In genomic region chr17:78780335-78780734, GRCh38 we compare ENCODE assay signal across 1 cellular context.
A peak's percentile ranks its signal among the peaks of the same experiment; 100 is the strongest.
TF ChIP-seq lines count a peak whose summit lies in the region.

No MANE protein-coding gene starts in this region.

TF ChIP-seq in HepG2, 621 proteins besides CTCF, POLR2A, EP300 and RAD21 (continues in another document):
- TF ChIP-seq IRF1 (CRISPR knock-in tag; IDR thresholded peaks at IDR 0.05; ENCODE audit: low read depth) (no peak), ZFP41 (CRISPR knock-in tag; IDR thresholded peaks at IDR 0.05; ENCODE audit: borderline replicate concordance) (no peak), SETDB1 (CRISPR knock-in tag; IDR thresholded peaks at IDR 0.05; ENCODE audit: borderline replicate concordance) (no peak), ZSCAN9 (CRISPR knock-in tag; IDR thresholded peaks at IDR 0.05; ENCODE audit: borderline replicate concordance) (no peak), STAT6 (CRISPR knock-in tag; IDR thresholded peaks at IDR 0.05; ENCODE audit: borderline replicate concordance) (no peak), HNRNPK (IDR thresholded peaks at IDR 0.05; ENCODE audit: low read depth, low read length, poor library complexity, severe bottlenecking) (no peak), ZNF274 (CRISPR knock-in tag; IDR thresholded peaks at IDR 0.05) (0 out of 2 replicates have a peak, but pooled peaks have one; percentile 20), SMYD3 (CRISPR knock-in tag; IDR thresholded peaks at IDR 0.05) (no peak), PRDM4 (CRISPR knock-in tag; IDR thresholded peaks at IDR 0.05; ENCODE audit: borderline replicate concordance) (no peak), ZNF20 (CRISPR knock-in tag; IDR thresholded peaks at IDR 0.05) (no peak), UBTF (CRISPR knock-in tag; IDR thresholded peaks at IDR 0.05) (peak; percentile 7; the same call in 1 of the 2 replicates), ZNF7 (CRISPR knock-in tag; IDR thresholded peaks at IDR 0.05) (no peak), AHDC1 (CRISPR knock-in tag; IDR thresholded peaks at IDR 0.05; ENCODE audit: borderline replicate concordance) (no peak), KDM4B (CRISPR knock-in tag; IDR thresholded peaks at IDR 0.05) (no peak), SIN3A (IDR thresholded peaks at IDR 0.05; ENCODE audit: borderline replicate concordance, low read depth, low read length) (no peak), HNRNPLL (IDR thresholded peaks at IDR 0.05; ENCODE audit: low read depth, low read length, poor library complexity, severe bottlenecking) (no peak), KDM5B (CRISPR knock-in tag; IDR thresholded peaks at IDR 0.05; ENCODE audit: borderline replicate concordance) (no peak), ZC3H13 (CRISPR knock-in tag; IDR thresholded peaks at IDR 0.05) (no peak), ZNF556 (CRISPR knock-in tag; IDR thresholded peaks at IDR 0.05; ENCODE audit: borderline replicate concordance) (no peak), TRAFD1 (CRISPR knock-in tag; IDR thresholded peaks at IDR 0.05; ENCODE audit: borderline replicate concordance) (no peak), ZMYM3 (CRISPR knock-in tag; IDR thresholded peaks at IDR 0.05) (no peak), RORA (CRISPR knock-in tag; IDR thresholded peaks at IDR 0.05) (no peak), CBFB (CRISPR knock-in tag; IDR thresholded peaks at IDR 0.05) (no peak), ZNF430 (CRISPR knock-in tag; IDR thresholded peaks at IDR 0.05) (no peak), SOX5 (CRISPR knock-in tag; IDR thresholded peaks at IDR 0.05; ENCODE audit: borderline replicate concordance) (no peak), MED8 (CRISPR knock-in tag; IDR thresholded peaks at IDR 0.05; ENCODE audit: insufficient replicate concordance) (no peak), NFIB (CRISPR knock-in tag; IDR thresholded peaks at IDR 0.05; ENCODE audit: borderline replicate concordance) (no peak), RBAK (CRISPR knock-in tag; IDR thresholded peaks at IDR 0.05) (no peak), THYN1 (CRISPR knock-in tag; IDR thresholded peaks at IDR 0.05; ENCODE audit: borderline replicate concordance, low read depth) (no peak), ARNTL (CRISPR knock-in tag; IDR thresholded peaks at IDR 0.05) (no peak), NKX3-1 (CRISPR knock-in tag; IDR thresholded peaks at IDR 0.05) (no peak), MEIS1 (CRISPR knock-in tag; IDR thresholded peaks at IDR 0.05; ENCODE audit: borderline replicate concordance) (no peak), HMGA1 (CRISPR knock-in tag; conservative IDR thresholded peaks at IDR 0.05) (no peak), HINFP (CRISPR knock-in tag; IDR thresholded peaks at IDR 0.05; ENCODE audit: low read depth) (peak; percentile 20; the same call in 1 of the 2 replicates), ZNF563 (CRISPR knock-in tag; IDR thresholded peaks at IDR 0.05) (0 out of 2 replicates have a peak, but pooled peaks have one; percentile 57), DPF2 (CRISPR knock-in tag; IDR thresholded peaks at IDR 0.05; ENCODE audit: borderline replicate concordance, low read depth) (no peak), ZSCAN22 (CRISPR knock-in tag; IDR thresholded peaks at IDR 0.05) (no peak), GPN1 (CRISPR knock-in tag; IDR thresholded peaks at IDR 0.05; ENCODE audit: borderline replicate concordance) (no peak), SP2 (CRISPR knock-in tag; IDR thresholded peaks at IDR 0.05) (no peak)
- TF ChIP-seq, protein P1, sequence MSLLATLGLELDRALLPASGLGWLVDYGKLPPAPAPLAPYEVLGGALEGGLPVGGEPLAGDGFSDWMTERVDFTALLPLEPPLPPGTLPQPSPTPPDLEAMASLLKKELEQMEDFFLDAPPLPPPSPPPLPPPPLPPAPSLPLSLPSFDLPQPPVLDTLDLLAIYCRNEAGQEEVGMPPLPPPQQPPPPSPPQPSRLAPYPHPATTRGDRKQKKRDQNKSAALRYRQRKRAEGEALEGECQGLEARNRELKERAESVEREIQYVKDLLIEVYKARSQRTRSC (CRISPR knock-in tag; IDR thresholded peaks at IDR 0.05; ENCODE audit: low read depth), result no peak
- TF ChIP-seq, protein P2, sequence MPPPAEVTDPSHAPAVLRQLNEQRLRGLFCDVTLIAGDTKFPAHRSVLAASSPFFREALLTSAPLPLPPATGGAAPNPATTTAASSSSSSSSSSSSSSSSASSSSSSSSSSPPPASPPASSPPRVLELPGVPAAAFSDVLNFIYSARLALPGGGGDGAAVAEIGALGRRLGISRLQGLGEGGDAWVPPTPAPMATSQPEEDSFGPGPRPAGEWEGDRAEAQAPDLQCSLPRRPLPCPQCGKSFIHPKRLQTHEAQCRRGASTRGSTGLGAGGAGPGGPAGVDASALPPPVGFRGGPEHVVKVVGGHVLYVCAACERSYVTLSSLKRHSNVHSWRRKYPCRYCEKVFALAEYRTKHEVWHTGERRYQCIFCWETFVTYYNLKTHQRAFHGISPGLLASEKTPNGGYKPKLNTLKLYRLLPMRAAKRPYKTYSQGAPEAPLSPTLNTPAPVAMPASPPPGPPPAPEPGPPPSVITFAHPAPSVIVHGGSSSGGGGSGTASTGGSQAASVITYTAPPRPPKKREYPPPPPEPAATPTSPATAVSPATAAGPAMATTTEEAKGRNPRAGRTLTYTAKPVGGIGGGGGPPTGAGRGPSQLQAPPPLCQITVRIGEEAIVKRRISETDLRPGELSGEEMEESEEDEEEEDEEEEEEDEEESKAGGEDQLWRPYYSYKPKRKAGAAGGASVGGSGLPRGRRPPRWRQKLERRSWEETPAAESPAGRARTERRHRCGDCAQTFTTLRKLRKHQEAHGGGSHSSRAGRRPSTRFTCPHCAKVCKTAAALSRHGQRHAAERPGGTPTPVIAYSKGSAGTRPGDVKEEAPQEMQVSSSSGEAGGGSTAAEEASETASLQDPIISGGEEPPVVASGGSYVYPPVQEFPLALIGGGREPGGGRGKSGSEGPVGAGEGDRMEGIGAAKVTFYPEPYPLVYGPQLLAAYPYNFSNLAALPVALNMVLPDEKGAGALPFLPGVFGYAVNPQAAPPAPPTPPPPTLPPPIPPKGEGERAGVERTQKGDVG (CRISPR knock-in tag; IDR thresholded peaks at IDR 0.05; ENCODE audit: borderline replicate concordance), result no peak
